8 cellular contexts compared by ENCODE assay signal in the genomic region with DNA sequence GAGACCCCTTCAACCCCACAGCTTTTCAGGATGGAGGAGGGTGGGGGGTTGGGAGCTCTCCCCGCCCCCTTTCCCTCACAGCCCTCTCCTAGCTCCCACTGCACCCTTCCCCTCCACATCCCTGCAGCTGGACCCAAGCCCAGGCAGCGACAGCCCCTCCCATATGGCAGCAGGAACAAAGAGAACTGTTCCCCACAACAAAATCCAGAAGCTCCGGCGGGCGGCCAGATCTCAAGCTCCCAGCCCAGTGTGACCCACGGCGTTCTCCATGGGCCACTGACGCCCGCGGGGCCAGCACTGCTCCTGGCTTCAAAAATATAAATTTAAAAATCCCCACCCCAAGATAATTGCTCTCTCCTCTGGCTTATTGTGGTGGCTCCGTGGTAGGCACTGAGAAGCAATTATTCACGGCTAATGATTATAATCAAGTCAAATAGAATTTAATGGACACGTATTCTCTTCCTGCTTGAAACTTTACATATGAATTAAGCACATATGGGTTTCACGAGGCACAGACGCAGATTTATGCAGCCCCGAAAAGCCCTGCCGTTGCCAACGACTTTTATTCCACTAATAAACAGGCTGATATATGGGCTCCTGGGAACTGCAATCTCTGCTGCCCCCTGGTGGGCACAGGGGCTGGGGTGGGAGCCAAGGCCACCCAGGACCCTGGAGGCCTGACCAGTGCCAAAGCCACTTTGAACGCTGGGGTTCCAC. TPM values are rescaled to one million over a fixed set of nuclear protein-coding genes. Genes with fewer than 3 reads are reported as not detected.
DNase-seq lines count a peak whose midpoint lies in the region; ATAC-seq and TF ChIP-seq lines count a peak whose summit lies in the region.

No MANE protein-coding gene starts in this region.

- H3K9me3 Mint-ChIP-seq in activated naive CD4-positive, alpha-beta T cell treated with anti-CD3 and anti-CD28 coated beads, Interleukin-2, amount 50 U/mL, for 72 hours = no peaks in the 10 kb centered on the region
- H3K9me3 Mint-ChIP-seq in glutamatergic neuron (ENCODE audit: unreplicated experiment) = peaks cover 4% of the 10 kb centered on the region

- no peak overlapping the region for H2BK12ac ChIP-seq in trophoblast cell (ENCODE audit: low read length)

- DNase-seq in DMS153 treated with DMSO at 0.1 percent for 48 hours (lab: John Stamatoyannopoulos, UW; ENCODE audit: unreplicated experiment) (peak; percentile 74), M059J (ENCODE audit: low read depth) (peak; percentile 66), glutamatergic neuron (peak; percentile 90), trophoblast cell (peak; percentile 61 to 86), tibial artery (peak; percentile 73 to 78)
- DNase-seq in activated naive CD4-positive, alpha-beta T cell treated with anti-CD3 and anti-CD28 coated beads, Interleukin-2, amount 50 U/mL, for 72 hours (ENCODE audit: low spot score in 2 of 2) = peak in 1 of 2 donors; percentile 83

- intact Hi-C loops in tibial artery (cut with DNase I; ENCODE audit: low total_unique reads) = loop anchor here (2.0 kb wide), 1 partner anchor 148 kb away; no protein-coding TSS in a partner anchor

- H3K4me1 Mint-ChIP-seq in glutamatergic neuron (ENCODE audit: low read depth, unreplicated experiment) = peaks cover 10% of the 10 kb centered on the region

- peaks cover 11% of the 10 kb centered on the region for H3K27me3 Mint-ChIP-seq in glutamatergic neuron (ENCODE audit: unreplicated experiment)

- no peak overlapping the region for H3K4ac ChIP-seq in trophoblast cell (ENCODE audit: low read depth, low read length)

- no peak overlapping the region for H3K4me2 ChIP-seq in trophoblast cell (ENCODE audit: low read length)

- H3K27ac ChIP-seq in trophoblast cell (ENCODE audit: low read depth, low read length) (no peak overlapping the region), tibial artery (no peak overlapping the region)

- no peak overlapping the region for H3K23ac ChIP-seq in trophoblast cell (ENCODE audit: low read length)

- H4K91ac ChIP-seq in trophoblast cell (ENCODE audit: low read depth, low read length) = no peak overlapping the region

- ATAC-seq in SK-N-SH treated with all-trans-retinoic acid at 6 μM for 48 hours (peak; percentile 81), GM21737 (IDR thresholded peaks at IDR 0.05; ENCODE audit: unreplicated experiment) (no peak)
- ATAC-seq in activated naive CD4-positive, alpha-beta T cell treated with anti-CD3 and anti-CD28 coated beads, Interleukin-2, amount 50 U/mL, for 72 hours = peak; percentile 47 to 62

- no peak overlapping the region for H4K8ac ChIP-seq in trophoblast cell (ENCODE audit: low read depth, low read length)

- H3K36me3 Mint-ChIP-seq in activated naive CD4-positive, alpha-beta T cell treated with anti-CD3 and anti-CD28 coated beads, Interleukin-2, amount 50 U/mL, for 72 hours = no peaks in the 10 kb centered on the region
- no peaks in the 10 kb centered on the region for H3K36me3 Mint-ChIP-seq in glutamatergic neuron (ENCODE audit: unreplicated experiment)

- TF ChIP-seq CTCF in glutamatergic neuron (IDR thresholded peaks at IDR 0.05; ENCODE audit: partially characterized antibody, unreplicated experiment) = peak; percentile 95
- peak; percentile 88 to 91 for TF ChIP-seq CTCF in tibial artery (IDR thresholded peaks at IDR 0.05)

- no peak overlapping the region for H3K27ac Mint-ChIP-seq in activated naive CD4-positive, alpha-beta T cell treated with anti-CD3 and anti-CD28 coated beads, Interleukin-2, amount 50 U/mL, for 72 hours
- H3K27ac Mint-ChIP-seq in glutamatergic neuron (ENCODE audit: unreplicated experiment) = peak overlapping the region; percentile 97

- no peak overlapping the region for H2AK5ac ChIP-seq in trophoblast cell (ENCODE audit: low read length)

- no peaks in the 10 kb centered on the region for H3K79me1 ChIP-seq in trophoblast cell (ENCODE audit: low read length)

- no peak overlapping the region for H3K18ac ChIP-seq in trophoblast cell (ENCODE audit: low read length)

- H2BK120ac ChIP-seq in trophoblast cell (ENCODE audit: insufficient read depth, low read length, poor library complexity) = no peak overlapping the region

- H3K4me3 ChIP-seq in trophoblast cell (ENCODE audit: low read depth, low read length) = no peak overlapping the region
- H3K4me3 ChIP-seq in tibial artery = peak overlapping the region; percentile 7 to 29

- H2AFZ ChIP-seq in trophoblast cell (ENCODE audit: insufficient read depth, low read length, poor library complexity) = no peak overlapping the region

- H3K36me3 ChIP-seq in trophoblast cell (ENCODE audit: control insufficient read depth in 1 of 2, insufficient read depth in 2 of 2, low read length in 2 of 2) = no peaks in the 10 kb centered on the region
- peaks cover 0 to 24% (median 0%) of the 10 kb centered on the region in 3 donors for H3K36me3 ChIP-seq in tibial artery

- H3K79me2 ChIP-seq in trophoblast cell (ENCODE audit: control insufficient read depth, insufficient read depth, low read length, poor library complexity) = no peaks in the 10 kb centered on the region

- H3K27me3 ChIP-seq in trophoblast cell (ENCODE audit: insufficient read depth, low read length) (no peaks in the 10 kb centered on the region), tibial artery (no peaks in the 10 kb centered on the region)

- no peak overlapping the region for H3K14ac ChIP-seq in trophoblast cell (ENCODE audit: low read length)

- H3K9me3 ChIP-seq in trophoblast cell (ENCODE audit: insufficient read depth, low read depth, low read length) = no peaks in the 10 kb centered on the region
- H3K9me3 ChIP-seq in tibial artery = no peaks in the 10 kb centered on the region

- no peak overlapping the region for H2BK5ac ChIP-seq in trophoblast cell (ENCODE audit: low read depth, low read length, poor library complexity)

- H3K9ac ChIP-seq in trophoblast cell (ENCODE audit: low read length) = no peak overlapping the region

- H3K4me3 Mint-ChIP-seq in glutamatergic neuron (ENCODE audit: unreplicated experiment) = peak overlapping the region; percentile 74

- H3K4me1 ChIP-seq in trophoblast cell (ENCODE audit: control insufficient read depth in 1 of 2, insufficient read depth in 2 of 2, low read length in 2 of 2) (peaks cover 0 to 3% of the 10 kb centered on the region in 2 experiments), tibial artery (peaks cover 0 to 17% (median 9%) of the 10 kb centered on the region in 4 donors)

- WGBS in trophoblast cell (ENCODE audit: extremely low coverage, insufficient coverage, insufficient read length) = no CpG with 5 or more reads among the region's 19 CpGs

- no peak overlapping the region for H4K12ac ChIP-seq in trophoblast cell (ENCODE audit: low read depth, low read length)

TF ChIP-seq in SK-N-SH treated with all-trans-retinoic acid at 6 μM for 48 hours, 23 proteins besides CTCF, POLR2A, EP300 and RAD21:
- TF ChIP-seq SNAI2 (CRISPR knock-in tag; IDR thresholded peaks at IDR 0.05) (no peak), TCF4 (CRISPR knock-in tag; IDR thresholded peaks at IDR 0.05; ENCODE audit: borderline replicate concordance) (peak; percentile 50; the same call in 1 of the 2 replicates)
TF ChIP-seq in SK-N-SH treated with all-trans-retinoic acid at 6 μM for 48 hours: peak in this region for 1.

RNA-seq across cellular contexts. Expression of gene MACROD1, which starts 17.6 kb away (rescaled TPM):
- 3.8 and 10.3 TPM in 2 replicates for total RNA-seq in M059J (2014; rRNA removed; shearing (Covaris generic))
- 10 to 100 TPM; 11.0 to 25.3 TPM for total RNA-seq in activated naive CD4-positive, alpha-beta T cell treated with anti-CD3 and anti-CD28 coated beads, Interleukin-2, amount 50 U/mL, for 72 hours
- total RNA-seq in glutamatergic neuron (ENCODE audit: unreplicated experiment) = 12.7 TPM
- polyA plus RNA-seq in trophoblast cell (2013) = 4.4 and 4.8 TPM in 2 replicates

RNA-seq across cellular contexts. Expression of gene STIP1, which starts 37.6 kb away (rescaled TPM):
- 244 and 310 TPM in 2 replicates for total RNA-seq in M059J (2014; rRNA removed; shearing (Covaris generic))
- 100 to 1,000 TPM; 328 to 366 TPM for total RNA-seq in activated naive CD4-positive, alpha-beta T cell treated with anti-CD3 and anti-CD28 coated beads, Interleukin-2, amount 50 U/mL, for 72 hours
- total RNA-seq in glutamatergic neuron (ENCODE audit: unreplicated experiment) = 160 TPM
- 192 TPM in 2 replicates for polyA plus RNA-seq in trophoblast cell (2013)

RNA-seq across cellular contexts. Expression of gene FERMT3, which starts 58.2 kb away (rescaled TPM):
- total RNA-seq in M059J (2014; rRNA removed; shearing (Covaris generic)) = 0.20 TPM in 1 of 2 replicates, not detected in the other
- 100 to 1,000 TPM; 142 to 193 TPM for total RNA-seq in activated naive CD4-positive, alpha-beta T cell treated with anti-CD3 and anti-CD28 coated beads, Interleukin-2, amount 50 U/mL, for 72 hours
- 2.0 TPM for total RNA-seq in glutamatergic neuron (ENCODE audit: unreplicated experiment)
- polyA plus RNA-seq in trophoblast cell (2013) = 1.0 and 1.2 TPM in 2 replicates

Comparison
In these comparisons a context has a peak if more than half of its experiments do, and no peak if none do; other contexts are left out.
1. RNA of gene FERMT3, which starts 58.2 kb away (total RNA-seq): 142 to 193 TPM in activated naive CD4-positive, alpha-beta T cell treated with anti-CD3 and anti-CD28 coated beads, Interleukin-2, amount 50 U/mL, for 72 hours; 2.0 TPM in glutamatergic neuron (single experiment) and 0.20 TPM in M059J; every median in the first group is over 10 times any median in the second.